2 cellular contexts compared by ENCODE assay signal in genomic region chr4:173529505-173530325, GRCh38.
TF ChIP-seq lines count a peak whose summit lies in the region.

Gene HAND2, minus strand, starts transcription at chr4:173530229. Its CDS starts 940 bp downstream, at chr4:173529289.

TF ChIP-seq in HEK293, 187 proteins besides CTCF, POLR2A, EP300 and RAD21 (continued from another document and continues in another):
- peak; percentile 23; the same call in 1 of the 2 replicates for TF ChIP-seq ZBTB11 (tag by site-specific recombination; conservative IDR thresholded peaks at IDR 0.05; ENCODE audit: low read depth)
- no peak for TF ChIP-seq ZBTB49 (tag by site-specific recombination; IDR thresholded peaks at IDR 0.05; ENCODE audit: low read depth)
- no peak for TF ChIP-seq ZNF10 (tag by site-specific recombination; IDR thresholded peaks at IDR 0.05)
- TF ChIP-seq ZXDB (tag by site-specific recombination; IDR thresholded peaks at IDR 0.05) = peak; percentile 61
- peak; percentile 27; the same call in 1 of the 2 replicates for TF ChIP-seq ZNF560 (tag by site-specific recombination; IDR thresholded peaks at IDR 0.05; ENCODE audit: borderline replicate concordance)
- TF ChIP-seq SP3 (tag by site-specific recombination; IDR thresholded peaks at IDR 0.05) = peak; percentile 24
- TF ChIP-seq ZNF404 (tag by site-specific recombination; IDR thresholded peaks at IDR 0.05) = no peak
- TF ChIP-seq ZSCAN4 (tag by site-specific recombination; IDR thresholded peaks at IDR 0.05) = no peak
- TF ChIP-seq ZNF777 (tag by site-specific recombination; IDR thresholded peaks at IDR 0.05; ENCODE audit: borderline replicate concordance) = 0 out of 2 replicates have a peak, but pooled peaks have one; percentile 27
- TF ChIP-seq SP7 (tag by site-specific recombination; IDR thresholded peaks at IDR 0.05) = peak; percentile 16; the same call in 1 of the 2 replicates
- peak; percentile 33; the same call in 1 of the 2 replicates for TF ChIP-seq ZNF76 (tag by site-specific recombination; IDR thresholded peaks at IDR 0.05; ENCODE audit: borderline replicate concordance, low read depth)
- peak; percentile 80 for TF ChIP-seq ZNF629 (tag by site-specific recombination; IDR thresholded peaks at IDR 0.05)
- no peak for TF ChIP-seq INSM2 (tag by site-specific recombination; IDR thresholded peaks at IDR 0.05)
- no peak for TF ChIP-seq ZNF202 (tag by site-specific recombination; IDR thresholded peaks at IDR 0.05; ENCODE audit: borderline replicate concordance)
- TF ChIP-seq ZBTB8A (tag by site-specific recombination; IDR thresholded peaks at IDR 0.05) = 0 out of 2 replicates have a peak, but pooled peaks have one; percentile 17
- TF ChIP-seq ZNF26 (tag by site-specific recombination; IDR thresholded peaks at IDR 0.05) = no peak
- peak; percentile 25; the same call in 1 of the 2 replicates for TF ChIP-seq ZNF341 (tag by site-specific recombination; IDR thresholded peaks at IDR 0.05; ENCODE audit: low read depth)
- peak; percentile 78 for TF ChIP-seq ZBTB20 (tag by site-specific recombination; IDR thresholded peaks at IDR 0.05)

TF ChIP-seq in WTC11, 78 proteins besides CTCF, POLR2A, EP300 and RAD21 (continued from another document):
- TF ChIP-seq AR (CRISPR knock-in tag; IDR thresholded peaks at IDR 0.05) (no peak), ZNF281 (CRISPR knock-in tag; IDR thresholded peaks at IDR 0.05) (no peak), JAZF1 (CRISPR knock-in tag; IDR thresholded peaks at IDR 0.05) (no peak), NFATC4 (CRISPR knock-in tag; IDR thresholded peaks at IDR 0.05) (no peak), MLX (CRISPR knock-in tag; IDR thresholded peaks at IDR 0.05) (no peak)
